Comparison of ENCODE assay signal across 28 cellular contexts in genomic region chr2:38170098-38170497, GRCh38.
A peak's percentile ranks its signal among the peaks of the same experiment; 100 is the strongest.
DNase-seq lines count a peak whose midpoint lies in the region; ATAC-seq and TF ChIP-seq lines count a peak whose summit lies in the region.
"Had no signal": no experiment of that assay in that cellular context is flagged by ENCODE, and none has a peak within 500 bp of the region (broad histone marks: within the 10 kb centered on the region; RNA-seq: fewer than 3 reads in every experiment).

No MANE protein-coding gene starts in this region.

- in situ Hi-C loops in astrocyte of the spinal cord (cut with HindIII; ENCODE audit: low sequenced_read_pairs): no loop called here

- H3K36me3 ChIP-seq in left lung: no peaks in the 10 kb centered on the region
- H3K36me3 ChIP-seq: colonic mucosa, lower lobe of right lung, suprapubic skin had no signal

- no peak for TF ChIP-seq CTCF in astrocyte of the spinal cord (IDR thresholded peaks at IDR 0.05; ENCODE audit: low read depth, low read length)
- TF ChIP-seq CTCF in fibroblast of villous mesenchyme (IDR thresholded peaks at IDR 0.05; ENCODE audit: insufficient read depth, low read depth, low read length): no peak
- TF ChIP-seq CTCF in left lung (IDR thresholded peaks at IDR 0.05): no peak

- intact Hi-C loops in sciatic nerve (cut with DNase I) (no loop called here), left lung (cut with DNase I) (no loop called here)

- ATAC-seq in sciatic nerve: peak; percentile 17
- no peak for ATAC-seq in HG02798 (IDR thresholded peaks at IDR 0.05; ENCODE audit: poor library complexity, unreplicated experiment)
- ATAC-seq in left lung: no peak
- no peak for ATAC-seq in GM19467 (IDR thresholded peaks at IDR 0.05; ENCODE audit: unreplicated experiment)
- no peak for ATAC-seq in HG02759 (IDR thresholded peaks at IDR 0.05; ENCODE audit: unreplicated experiment)
- ATAC-seq: activated CD8-positive, alpha-beta memory T cell treated with anti-CD3 and anti-CD28 coated beads, Interleukin-2, amount 10 ng/mL, durations not matched to agents 7 days and 5 days; activated naive CD8-positive, alpha-beta T cell treated with anti-CD3 and anti-CD28 coated beads, Interleukin-2, amount 50 U/mL, for 24 hours; activated T-cell treated with anti-CD3 and anti-CD28 coated beads, Interleukin-2, amount 50 U/mL, for 72 hours; GM23338; lower lobe of right lung; naive thymus-derived CD8-positive, alpha-beta T cell; SK-N-SH treated with all-trans-retinoic acid at 6 μM for 48 hours had no signal

- DNase-seq in EL (peak; percentile 26), astrocyte of the spinal cord (ENCODE audit: low read depth, low spot score) (peak; percentile 68), fibroblast of villous mesenchyme (ENCODE audit: low read depth) (peak; percentile 86), sciatic nerve (ENCODE audit: low spot score) (no peak), left lung (no peak)
- DNase-seq: activated CD4-positive, CD25-positive, alpha-beta regulatory T cell; activated CD8-positive, alpha-beta memory T cell treated with anti-CD3 and anti-CD28 coated beads, Interleukin-2, amount 10 ng/mL, durations not matched to agents 7 days and 5 days; activated naive CD8-positive, alpha-beta T cell treated with anti-CD3 and anti-CD28 coated beads, Interleukin-2, amount 50 U/mL, for 24 hours; activated T-cell treated with anti-CD3 and anti-CD28 coated beads, Interleukin-2, amount 50 U/mL, for 72 hours; CD4-positive, alpha-beta memory T cell; colonic mucosa; DND-41; effector CD8-positive, alpha-beta T cell; lower lobe of right lung; naive thymus-derived CD8-positive, alpha-beta T cell; NCI-H1105 treated with DMSO at 0.1 percent for 48 hours; NCI-H2029; NCI-H69; Right ventricle myocardium superior; stimulated activated naive CD4-positive, alpha-beta T cell treated with Interleukin-2 at 50 U/mL for 16 hours had no signal

- H3K27ac ChIP-seq in left lung: no peak overlapping the region
- H3K27ac ChIP-seq: colonic mucosa, hepatocyte had no signal

- no peaks in the 10 kb centered on the region for H3K9me3 ChIP-seq in left lung
- H3K9me3 ChIP-seq: colonic mucosa, lower lobe of right lung, suprapubic skin had no signal

- H3K4me3 ChIP-seq in astrocyte of the spinal cord (ENCODE audit: low read depth, low read length) (no peak overlapping the region), fibroblast of villous mesenchyme (ENCODE audit: low read depth, low read length) (no peak overlapping the region), left lung (no peak overlapping the region)
- H3K4me3 ChIP-seq: colonic mucosa, GM23338, hepatocyte, lower lobe of right lung, smooth muscle cell, suprapubic skin had no signal

- no peaks in the 10 kb centered on the region for H3K27me3 ChIP-seq in left lung
- H3K27me3 ChIP-seq: colonic mucosa, hepatocyte, suprapubic skin had no signal

- peaks cover 9 to 25% of the 10 kb centered on the region in 2 donors for H3K4me1 ChIP-seq in left lung
- H3K4me1 ChIP-seq: colonic mucosa had no signal

Comparison
In these comparisons a context has a peak if more than half of its experiments do, and no peak if none do; other contexts are left out.
1. DNase-seq: peak in EL (single experiment), astrocyte of the spinal cord (single experiment) and fibroblast of villous mesenchyme (single experiment); none in sciatic nerve (single experiment) and left lung (0 of 2).